In genomic region chr13:113040597-113041292, GRCh38 we compare ENCODE assay signal across 12 cellular contexts.
"Had no signal": no experiment of that assay in that cellular context is flagged by ENCODE, and none has a peak within 500 bp of the region (broad histone marks: within the 10 kb centered on the region; RNA-seq: fewer than 3 reads in every experiment).

No MANE protein-coding gene starts in this region.

- H3K36me3 ChIP-seq: ovary had no signal

- H3K36me3 Mint-ChIP-seq: activated naive CD8-positive, alpha-beta T cell treated with anti-CD3 and anti-CD28 coated beads, Interleukin-2, amount 10 ng/mL, durations not matched to agents 7 days and 5 days; immature natural killer cell; stimulated activated memory B cell treated with anti-CD40 and anti-IgM and Interleukin-4, amounts not matched to agents 10 μg/mL and 1 μg/mL and 100 μg/mL, for 72 hours had no signal

- DNase-seq: activated CD4-positive, alpha-beta T cell treated with anti-CD3 and anti-CD28 coated beads for 48 hours; activated CD8-positive, alpha-beta memory T cell treated with anti-CD3 and anti-CD28 coated beads, Interleukin-2, amount 50 U/mL, for 48 hours; activated CD8-positive, alpha-beta T cell treated with anti-CD3 and anti-CD28 coated beads, Interleukin-2, amount 10 ng/mL, durations not matched to agents 7 days and 5 days; activated naive CD8-positive, alpha-beta T cell treated with anti-CD3 and anti-CD28 coated beads, Interleukin-2, amount 10 ng/mL, durations not matched to agents 7 days and 5 days; effector memory CD8-positive, alpha-beta T cell; immature natural killer cell; left colon; retina had no signal

- H3K27ac ChIP-seq: epithelial cell of prostate, ovary had no signal

- H3K9me3 ChIP-seq: ovary had no signal

- H3K27me3 ChIP-seq: ovary had no signal

- H3K4me1 Mint-ChIP-seq: activated naive CD8-positive, alpha-beta T cell treated with anti-CD3 and anti-CD28 coated beads, Interleukin-2, amount 10 ng/mL, durations not matched to agents 7 days and 5 days; stimulated activated memory B cell treated with anti-CD40 and anti-IgM and Interleukin-4, amounts not matched to agents 10 μg/mL and 1 μg/mL and 100 μg/mL, for 72 hours had no signal

- ATAC-seq: activated CD8-positive, alpha-beta T cell treated with anti-CD3 and anti-CD28 coated beads, Interleukin-2, amount 10 ng/mL, durations not matched to agents 7 days and 5 days; effector memory CD8-positive, alpha-beta T cell; left colon; SK-N-SH treated with all-trans-retinoic acid at 6 μM for 48 hours; stimulated activated memory B cell treated with anti-CD40 and anti-IgM and Interleukin-4, amounts not matched to agents 10 μg/mL and 1 μg/mL and 100 μg/mL, for 72 hours had no signal

- H3K9me3 Mint-ChIP-seq: activated naive CD8-positive, alpha-beta T cell treated with anti-CD3 and anti-CD28 coated beads, Interleukin-2, amount 10 ng/mL, durations not matched to agents 7 days and 5 days; effector memory CD8-positive, alpha-beta T cell; immature natural killer cell; stimulated activated memory B cell treated with anti-CD40 and anti-IgM and Interleukin-4, amounts not matched to agents 10 μg/mL and 1 μg/mL and 100 μg/mL, for 72 hours had no signal

- H3K4me3 Mint-ChIP-seq: activated CD8-positive, alpha-beta T cell treated with anti-CD3 and anti-CD28 coated beads, Interleukin-2, amount 10 ng/mL, durations not matched to agents 7 days and 5 days; activated naive CD8-positive, alpha-beta T cell treated with anti-CD3 and anti-CD28 coated beads, Interleukin-2, amount 10 ng/mL, durations not matched to agents 7 days and 5 days; effector memory CD8-positive, alpha-beta T cell; immature natural killer cell; stimulated activated memory B cell treated with anti-CD40 and anti-IgM and Interleukin-4, amounts not matched to agents 10 μg/mL and 1 μg/mL and 100 μg/mL, for 72 hours had no signal

- H3K27me3 Mint-ChIP-seq: activated naive CD8-positive, alpha-beta T cell treated with anti-CD3 and anti-CD28 coated beads, Interleukin-2, amount 10 ng/mL, durations not matched to agents 7 days and 5 days; effector memory CD8-positive, alpha-beta T cell had no signal

- H3K4me3 ChIP-seq: ovary had no signal

- H3K27ac Mint-ChIP-seq: activated CD8-positive, alpha-beta T cell treated with anti-CD3 and anti-CD28 coated beads, Interleukin-2, amount 10 ng/mL, durations not matched to agents 7 days and 5 days; activated naive CD8-positive, alpha-beta T cell treated with anti-CD3 and anti-CD28 coated beads, Interleukin-2, amount 10 ng/mL, durations not matched to agents 7 days and 5 days; effector memory CD8-positive, alpha-beta T cell; immature natural killer cell; stimulated activated memory B cell treated with anti-CD40 and anti-IgM and Interleukin-4, amounts not matched to agents 10 μg/mL and 1 μg/mL and 100 μg/mL, for 72 hours had no signal
